Comparison of ENCODE assay signal across 1 cellular context in genomic region chr6:30067460-30068139, GRCh38.
TF ChIP-seq lines count a peak whose summit lies in the region.

No MANE protein-coding gene starts in this region.

TF ChIP-seq in K562, 482 proteins besides CTCF, POLR2A, EP300 and RAD21 (continued from another document):
- 0 out of 2 replicates have a peak, but pooled peaks have one; percentile 4 for TF ChIP-seq USF1 (CRISPR knock-in tag; IDR thresholded peaks at IDR 0.05)
- peak; percentile 85; the same call in 1 of the 2 replicates for TF ChIP-seq LARP7 (IDR thresholded peaks at IDR 0.05)
- 0 out of 2 replicates have a peak, but pooled peaks have one; percentile 12 for TF ChIP-seq NFRKB (IDR thresholded peaks at IDR 0.05; ENCODE audit: low read depth)
- no peak for TF ChIP-seq GTF2A2 (tag; IDR thresholded peaks at IDR 0.05)
- peak; percentile 59; the same call in 1 of the 2 replicates for TF ChIP-seq NKRF (IDR thresholded peaks at IDR 0.05; ENCODE audit: borderline replicate concordance)
- TF ChIP-seq HLTF (IDR thresholded peaks at IDR 0.05) = peak; percentile 80
- TF ChIP-seq ARID4B (CRISPR knock-in tag; IDR thresholded peaks at IDR 0.05) = peak; percentile 78; the same call in 1 of the 2 replicates
- peak; percentile 90 for TF ChIP-seq BMI1 (IDR thresholded peaks at IDR 0.05; ENCODE audit: low read length)
- 0 out of 2 replicates have a peak, but pooled peaks have one; percentile 30 for TF ChIP-seq HINFP (tag; conservative IDR thresholded peaks at IDR 0.05; ENCODE audit: low read depth)
- TF ChIP-seq HDGF (IDR thresholded peaks at IDR 0.05) = peak; percentile 97
- peak; percentile 87; the same call in 1 of the 2 replicates for TF ChIP-seq THRB (CRISPR knock-in tag; conservative IDR thresholded peaks at IDR 0.05)
- peak; percentile 12 for TF ChIP-seq CREBBP (IDR thresholded peaks at IDR 0.05; ENCODE audit: low read depth, low read length)
- TF ChIP-seq DPF2 (IDR thresholded peaks at IDR 0.05) = peak; percentile 24
- TF ChIP-seq TRIM25 (IDR thresholded peaks at IDR 0.05; ENCODE audit: borderline replicate concordance) = peak; percentile 82; the same call in 1 of the 2 replicates
- 0 out of 2 replicates have a peak, but pooled peaks have one; percentile 41 for TF ChIP-seq GATAD2A (IDR thresholded peaks at IDR 0.05)
- no peak for TF ChIP-seq HNRNPUL1 (IDR thresholded peaks at IDR 0.05; ENCODE audit: low read length)
- no peak for TF ChIP-seq SRSF1 (IDR thresholded peaks at IDR 0.05; ENCODE audit: low read depth, low read length)
- TF ChIP-seq SMARCA5 (IDR thresholded peaks at IDR 0.05) = peak; percentile 62; the same call in 1 of the 2 replicates
- TF ChIP-seq TEAD1 (CRISPR knock-in tag; IDR thresholded peaks at IDR 0.05) = peak in 1 of 2 experiments; percentile 80; a peak in 1 of 4 replicates
- TF ChIP-seq ZNF512 (tag; IDR thresholded peaks at IDR 0.05) = peak; percentile 87
- no peak for TF ChIP-seq JUND (IDR thresholded peaks at IDR 0.05; ENCODE audit: borderline replicate concordance, low read depth, low read length)
- no peak for TF ChIP-seq JUND (tag; IDR thresholded peaks at IDR 0.05; ENCODE audit: borderline replicate concordance, low read depth, low read length)
- 0 out of 2 replicates have a peak, but pooled peaks have one; percentile 33 for TF ChIP-seq SMARCA4 (IDR thresholded peaks at IDR 0.05)
